In the genomic region with DNA sequence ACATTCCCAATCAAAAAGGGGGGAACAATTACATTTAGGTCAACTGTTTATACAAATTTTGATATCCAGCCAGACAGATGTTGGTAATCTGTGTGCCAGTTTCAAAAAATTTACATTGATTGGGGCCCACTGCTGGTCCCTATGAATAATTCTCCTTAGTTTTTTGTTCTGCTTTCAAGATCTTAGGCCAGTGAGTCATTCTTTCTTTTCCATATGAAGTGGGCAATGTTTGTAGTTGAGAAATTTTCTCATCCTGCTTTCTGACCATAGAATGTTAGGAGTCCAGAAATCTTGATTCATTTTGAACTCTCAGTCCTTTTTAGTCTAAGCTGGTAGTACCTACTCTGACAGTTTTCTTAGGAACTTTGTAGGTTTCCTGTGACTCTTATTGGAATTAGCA, we compare ENCODE assay signal across 24 cellular contexts.
"Had no signal": no experiment of that assay in that cellular context is flagged by ENCODE, and none has a peak within 500 bp of the region (broad histone marks: within the 10 kb centered on the region; RNA-seq: fewer than 3 reads in every experiment).

No MANE protein-coding gene starts in this region.

- DNase-seq: activated B cell treated with CpG ODN at 0.5 μM for 24 hours; activated CD4-positive, alpha-beta memory T cell treated with anti-CD3 and anti-CD28 coated beads for 36 hours; activated CD4-positive, alpha-beta T cell treated with anti-CD3 and anti-CD28 coated beads for 4 hours; activated CD8-positive, alpha-beta memory T cell treated with anti-CD3 and anti-CD28 coated beads, Interleukin-2, amount 10 ng/mL, durations not matched to agents 7 days and 5 days; activated naive CD4-positive, alpha-beta T cell; activated naive CD8-positive, alpha-beta T cell treated with anti-CD3 and anti-CD28 coated beads, Interleukin-2, amount 10 ng/mL, durations not matched to agents 7 days and 5 days; anterior cingulate cortex; cerebellar nuclear complex; effector CD8-positive, alpha-beta T cell; foreskin keratinocyte; hypothalamus; kidney; midbrain; nephron progenitor cell; nucleus accumbens; retina; stimulated activated CD4-positive, alpha-beta T cell treated with anti-CD3 and anti-CD28 coated beads, Interleukin-2, amount 100 ng/mL, for 24 hours; stimulated activated naive CD8-positive, alpha-beta T cell treated with anti-CD3 and anti-CD28 coated beads, Interleukin-15, Interleukin-2, amounts not matched to agents 100 U/mL and 50 U/mL, for 24 hours; T-helper 1 cell; T-helper 9 cell; uterus had no signal

- H3K4me1 Mint-ChIP-seq: activated B cell treated with CpG ODN at 0.5 μM for 24 hours; activated CD8-positive, alpha-beta memory T cell treated with anti-CD3 and anti-CD28 coated beads, Interleukin-2, amount 10 ng/mL, durations not matched to agents 7 days and 5 days; activated naive CD8-positive, alpha-beta T cell treated with anti-CD3 and anti-CD28 coated beads, Interleukin-2, amount 10 ng/mL, durations not matched to agents 7 days and 5 days; nephron progenitor cell had no signal

- H3K4me3 Mint-ChIP-seq: activated B cell treated with CpG ODN at 0.5 μM for 24 hours; activated CD4-positive, alpha-beta memory T cell treated with anti-CD3 and anti-CD28 coated beads for 36 hours; activated CD8-positive, alpha-beta memory T cell treated with anti-CD3 and anti-CD28 coated beads, Interleukin-2, amount 10 ng/mL, durations not matched to agents 7 days and 5 days; activated naive CD8-positive, alpha-beta T cell treated with anti-CD3 and anti-CD28 coated beads, Interleukin-2, amount 10 ng/mL, durations not matched to agents 7 days and 5 days; nephron progenitor cell had no signal

- H3K27me3 ChIP-seq: esophagus muscularis mucosa, foreskin keratinocyte, tibial nerve, uterus had no signal

- H3K27ac ChIP-seq: esophagus muscularis mucosa, foreskin keratinocyte, tibial nerve, uterus had no signal

- H3K4me1 ChIP-seq: esophagus muscularis mucosa, foreskin keratinocyte, tibial nerve, uterus had no signal

- H3K9me3 Mint-ChIP-seq: nephron progenitor cell had no signal

- H3K27ac Mint-ChIP-seq: activated B cell treated with CpG ODN at 0.5 μM for 24 hours; activated CD4-positive, alpha-beta memory T cell treated with anti-CD3 and anti-CD28 coated beads for 36 hours; activated CD8-positive, alpha-beta memory T cell treated with anti-CD3 and anti-CD28 coated beads, Interleukin-2, amount 10 ng/mL, durations not matched to agents 7 days and 5 days; activated naive CD8-positive, alpha-beta T cell treated with anti-CD3 and anti-CD28 coated beads, Interleukin-2, amount 10 ng/mL, durations not matched to agents 7 days and 5 days; nephron progenitor cell had no signal

- H3K4me3 ChIP-seq: esophagus muscularis mucosa, tibial nerve, uterus had no signal

- H3K36me3 ChIP-seq: esophagus muscularis mucosa, tibial nerve, uterus had no signal

- H3K36me3 Mint-ChIP-seq: activated CD4-positive, alpha-beta memory T cell treated with anti-CD3 and anti-CD28 coated beads for 36 hours; activated CD8-positive, alpha-beta memory T cell treated with anti-CD3 and anti-CD28 coated beads, Interleukin-2, amount 10 ng/mL, durations not matched to agents 7 days and 5 days; activated naive CD8-positive, alpha-beta T cell treated with anti-CD3 and anti-CD28 coated beads, Interleukin-2, amount 10 ng/mL, durations not matched to agents 7 days and 5 days had no signal

- ATAC-seq: activated CD8-positive, alpha-beta memory T cell treated with anti-CD3 and anti-CD28 coated beads, Interleukin-2, amount 10 ng/mL, durations not matched to agents 7 days and 5 days; foreskin keratinocyte; left lobe of liver; stimulated activated naive CD8-positive, alpha-beta T cell treated with anti-CD3 and anti-CD28 coated beads, Interleukin-15, Interleukin-2, amounts not matched to agents 100 U/mL and 50 U/mL, for 24 hours had no signal

- H3K27me3 Mint-ChIP-seq: activated B cell treated with CpG ODN at 0.5 μM for 24 hours; activated CD4-positive, alpha-beta memory T cell treated with anti-CD3 and anti-CD28 coated beads for 36 hours; activated CD8-positive, alpha-beta memory T cell treated with anti-CD3 and anti-CD28 coated beads, Interleukin-2, amount 10 ng/mL, durations not matched to agents 7 days and 5 days; activated naive CD8-positive, alpha-beta T cell treated with anti-CD3 and anti-CD28 coated beads, Interleukin-2, amount 10 ng/mL, durations not matched to agents 7 days and 5 days had no signal
